ENCODE assay signal across 29 cellular contexts in genomic region chr5:43210570-43210969, GRCh38. TPM values are rescaled to one million over a fixed set of nuclear protein-coding genes. Genes with fewer than 3 reads are reported as not detected.
"Had no signal": no experiment of that assay in that cellular context is flagged by ENCODE, and none has a peak within 500 bp of the region (broad histone marks: within the 10 kb centered on the region; RNA-seq: fewer than 3 reads in every experiment).

No MANE protein-coding gene starts in this region.

- ATAC-seq: effector memory CD8-positive, alpha-beta T cell; heart right ventricle; left colon; left ventricle myocardium superior; lower lobe of right lung; naive thymus-derived CD8-positive, alpha-beta T cell; psoas muscle; right cardiac atrium; stimulated activated effector memory CD8-positive, alpha-beta T cell treated with anti-CD3 and anti-CD28 coated beads, Interleukin-12 subunit alpha, Interleukin-12 subunit beta, amount 100 ng/mL, for 72 hours had no signal

- H3K27me3 ChIP-seq: esophagus squamous epithelium, ovary, sigmoid colon, stomach, testis had no signal

- H3K9me3 ChIP-seq: esophagus squamous epithelium, heart right ventricle, lower lobe of right lung, ovary, psoas muscle, sigmoid colon, stomach, testis, tibial artery had no signal

- DNase-seq: cortex of kidney; effector memory CD8-positive, alpha-beta T cell; erythroblast; esophagus squamous epithelium; foreskin melanocyte; glutamatergic neuron; heart right ventricle; hypothalamus; immature natural killer cell; islet precursor cell; kidney glomerular epithelial cell; left colon; left ventricle myocardium superior; lower lobe of right lung; naive thymus-derived CD8-positive, alpha-beta T cell; occipital lobe; ovary; posterior cingulate gyrus; psoas muscle; right cardiac atrium; sigmoid colon; stimulated activated CD4-positive, alpha-beta T cell treated with anti-CD3 and anti-CD28 coated beads, Interleukin-2, amount 100 ng/mL, for 24 hours; stimulated activated CD4-positive, alpha-beta T cell treated with anti-CD3 and anti-CD28 coated beads, Interleukin-4, amount 100 ng/mL, for 24 hours; stimulated activated naive CD4-positive, alpha-beta T cell treated with Interleukin-2 at 50 U/mL for 16 hours; stomach; testis; tibial artery had no signal

- H3K36me3 ChIP-seq: esophagus squamous epithelium, heart right ventricle, lower lobe of right lung, ovary, sigmoid colon, stomach, tibial artery had no signal

- FAIRE-seq: endometrium had no signal

- H3K4me1 ChIP-seq: heart right ventricle, lower lobe of right lung, psoas muscle, sigmoid colon, testis, tibial artery had no signal

- H3K27ac ChIP-seq: esophagus squamous epithelium, heart right ventricle, lower lobe of right lung, ovary, psoas muscle, sigmoid colon, testis, tibial artery had no signal

- H3K4me3 ChIP-seq: esophagus squamous epithelium, heart right ventricle, lower lobe of right lung, ovary, psoas muscle, sigmoid colon, stomach, testis, tibial artery had no signal

RNA-seq across cellular contexts. Expression of gene NIM1K, which starts 18.5 kb away (rescaled TPM):
- polyA plus RNA-seq: naive thymus-derived CD8-positive, alpha-beta T cell had no signal
